ENCODE assay signal across 13 cellular contexts in the genomic region with DNA sequence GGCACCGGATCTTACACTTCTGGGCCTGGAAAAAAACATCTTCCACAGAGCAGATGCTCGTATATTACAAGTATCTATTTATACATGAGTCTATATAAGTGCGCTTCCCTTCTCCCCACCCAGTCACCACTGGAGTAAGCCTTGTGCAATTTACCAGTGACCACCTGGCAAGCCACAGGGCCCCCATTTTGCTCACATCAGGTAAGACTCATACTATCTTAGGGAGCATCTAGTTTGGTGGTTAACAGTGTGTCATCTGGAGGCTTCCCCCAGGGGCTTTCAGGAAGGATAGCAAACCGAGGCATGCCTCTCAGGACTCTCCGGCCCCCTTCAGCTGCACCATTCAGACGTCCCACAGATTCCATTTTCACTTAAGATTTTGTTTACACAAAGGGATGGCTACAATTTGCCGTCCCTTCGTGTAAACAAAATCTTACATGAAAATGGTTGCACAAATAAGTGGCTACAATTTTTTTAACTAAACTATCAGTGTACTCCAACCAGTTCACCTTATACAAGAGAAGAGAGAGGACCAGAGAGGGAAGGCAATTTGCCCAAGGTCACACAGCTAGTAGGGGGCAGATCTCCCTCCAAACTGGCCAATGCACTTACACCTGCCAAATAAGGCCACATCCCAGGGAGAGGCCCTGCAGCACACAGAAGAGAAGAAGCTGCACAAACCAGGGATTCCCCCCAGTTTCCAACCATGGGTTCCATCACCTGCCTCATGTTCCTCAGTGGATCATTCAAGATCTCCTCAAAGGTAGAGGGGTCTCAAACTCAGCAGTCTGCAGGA.
DNase-seq lines count a peak whose midpoint lies in the region; ATAC-seq and TF ChIP-seq lines count a peak whose summit lies in the region.
"Had no signal": no experiment of that assay in that cellular context is flagged by ENCODE, and none has a peak within 500 bp of the region (broad histone marks: within the 10 kb centered on the region; RNA-seq: fewer than 3 reads in every experiment).

No MANE protein-coding gene starts in this region.

- H3K9ac ChIP-seq in smooth muscle cell (ENCODE audit: low read depth): no peak overlapping the region

- H3K36me3 ChIP-seq in HEK293 (ENCODE audit: control insufficient read depth in 2 of 2, insufficient read depth in 1 of 2, low read length in 2 of 2) (no peaks in the 10 kb centered on the region), smooth muscle cell (ENCODE audit: low read depth) (no peaks in the 10 kb centered on the region), heart left ventricle (no peaks in the 10 kb centered on the region)

- TF ChIP-seq POLR2A in heart left ventricle (IDR thresholded peaks at IDR 0.05): no peak

- H3K79me2 ChIP-seq in smooth muscle cell (ENCODE audit: low read depth): peaks cover 4% of the 10 kb centered on the region

- peaks cover 41% of the 10 kb centered on the region for H4K20me1 ChIP-seq in smooth muscle cell (ENCODE audit: low read depth)

- WGBS in smooth muscle cell (ENCODE audit: low lambda C conversion rate): 44% methylated on average over 8 of the region's 8 CpGs
- 75 to 81% (median 78%) methylated on average over 8 of the region's 8 CpGs for WGBS in heart left ventricle, 4 donors

- no peak overlapping the region for H3K27ac ChIP-seq in HEK293 (ENCODE audit: extremely low read depth, low read depth, low read length)
- peak overlapping the region; percentile 95 for H3K27ac ChIP-seq in RWPE1
- peak overlapping the region; percentile 51 for H3K27ac ChIP-seq in foreskin keratinocyte
- H3K27ac ChIP-seq in smooth muscle cell (ENCODE audit: low read depth): peak overlapping the region; percentile 29
- H3K27ac ChIP-seq in heart left ventricle: no peak overlapping the region

- CTCF ChIA-PET in HEK293 (lab: Yijun Ruan, JAX) (interaction anchor here (0.6 to 1.9 kb wide), 5 partner anchors 38 to 69 kb away, joined by 3 to 5 read pairs (median 3); no protein-coding TSS in a partner anchor), RWPE1 (lab: Yijun Ruan, JAX) (interaction anchor here (0.6 to 0.7 kb wide), 3 partner anchors 11 to 512 kb away, joined by 3 read pairs; no protein-coding TSS in a partner anchor)

- intact Hi-C loops in heart left ventricle (cut with DNase I): no loop called here

- TF ChIP-seq CTCF in HEK293 (tag by site-specific recombination; IDR thresholded peaks at IDR 0.05) (no peak), RWPE1 (conservative IDR thresholded peaks at IDR 0.05; ENCODE audit: low read depth) (no peak), foreskin keratinocyte (conservative IDR thresholded peaks at IDR 0.05) (no peak), smooth muscle cell (IDR thresholded peaks at IDR 0.05; ENCODE audit: borderline replicate concordance, insufficient read depth, poor library complexity, severe bottlenecking) (no peak), heart left ventricle (IDR thresholded peaks at IDR 0.05) (no peak)

- H3K4me3 ChIP-seq in HEK293 (ENCODE audit: low read depth, low read length) (no peak overlapping the region), smooth muscle cell (no peak overlapping the region), heart left ventricle (no peak overlapping the region)
- H3K4me3 ChIP-seq: GM23338 had no signal

- H3K4me1 ChIP-seq in HEK293 (ENCODE audit: control insufficient read depth, insufficient read depth, low read length) (peaks cover 7% of the 10 kb centered on the region), foreskin keratinocyte (peaks cover 28% of the 10 kb centered on the region), smooth muscle cell (ENCODE audit: low read depth) (peaks cover 27% of the 10 kb centered on the region), heart left ventricle (peaks cover 0 to 7% (median 0%) of the 10 kb centered on the region in 12 donors)

- POLR2A ChIA-PET in HEK293 (lab: Yijun Ruan, JAX) (no interaction called here), RWPE1 (lab: Yijun Ruan, JAX; ENCODE audit: low non-redundant PET) (no interaction called here)

- H3F3A ChIP-seq in smooth muscle cell (ENCODE audit: low read depth): peaks cover 11% of the 10 kb centered on the region

- ATAC-seq in foreskin keratinocyte (peak; percentile 1), heart left ventricle (no peak), HG03460 (IDR thresholded peaks at IDR 0.05; ENCODE audit: unreplicated experiment) (no peak)
- ATAC-seq: GM23338 had no signal

- no peak overlapping the region for H2AFZ ChIP-seq in smooth muscle cell (ENCODE audit: low read depth)
- H2AFZ ChIP-seq: GM23338 had no signal

- H3K27me3 ChIP-seq in foreskin keratinocyte: no peaks in the 10 kb centered on the region
- H3K27me3 ChIP-seq in smooth muscle cell (ENCODE audit: low read depth): no peaks in the 10 kb centered on the region
- H3K27me3 ChIP-seq in heart left ventricle: peaks cover 0 to under 1% (median 0%) of the 10 kb centered on the region in 9 donors

- in situ Hi-C loops in KBM-7 (cut with MboI; ENCODE audit: low pct_unique_long_range_greater_than_20kb, low sequenced_read_pairs): no loop called here

- H3K4me2 ChIP-seq in smooth muscle cell: no peak overlapping the region
- H3K4me2 ChIP-seq: GM23338 had no signal

- DNase-seq in RWPE1 (ENCODE audit: low spot score): no peak
- DNase-seq in foreskin keratinocyte: peak in 1 of 2 donors; percentile 78
- DNase-seq in smooth muscle cell (lab: John Stamatoyannopoulos, UW; ENCODE audit: unreplicated experiment): no peak
- no peak for DNase-seq in heart left ventricle
- no peak for DNase-seq in KBM-7
- DNase-seq: DND-41, GDM1, MV-4-11, NCI-H187 treated with DMSO at 0.1 percent for 48 hours, NCI-H526 treated with DMSO at 0.1 percent for 48 hours had no signal

- no peaks in the 10 kb centered on the region for H3K9me3 ChIP-seq in HEK293 (ENCODE audit: control insufficient read depth, insufficient read depth, low read depth, low read length)
- no peaks in the 10 kb centered on the region for H3K9me3 ChIP-seq in smooth muscle cell (replicated peaks; ENCODE audit: low read depth)
- H3K9me3 ChIP-seq in heart left ventricle: peaks cover 0 to 15% (median 0%) of the 10 kb centered on the region in 12 donors

TF ChIP-seq in HEK293, 187 proteins besides CTCF, POLR2A, EP300 and RAD21:
- TF ChIP-seq, protein P1, sequence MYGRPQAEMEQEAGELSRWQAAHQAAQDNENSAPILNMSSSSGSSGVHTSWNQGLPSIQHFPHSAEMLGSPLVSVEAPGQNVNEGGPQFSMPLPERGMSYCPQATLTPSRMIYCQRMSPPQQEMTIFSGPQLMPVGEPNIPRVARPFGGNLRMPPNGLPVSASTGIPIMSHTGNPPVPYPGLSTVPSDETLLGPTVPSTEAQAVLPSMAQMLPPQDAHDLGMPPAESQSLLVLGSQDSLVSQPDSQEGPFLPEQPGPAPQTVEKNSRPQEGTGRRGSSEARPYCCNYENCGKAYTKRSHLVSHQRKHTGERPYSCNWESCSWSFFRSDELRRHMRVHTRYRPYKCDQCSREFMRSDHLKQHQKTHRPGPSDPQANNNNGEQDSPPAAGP (tag by site-specific recombination; IDR thresholded peaks at IDR 0.05): no peak
- TF ChIP-seq ZNF768 (tag by site-specific recombination; IDR thresholded peaks at IDR 0.05): 0 out of 2 replicates have a peak, but pooled peaks have one; percentile 46

Comparison
In these comparisons a context has a peak if more than half of its experiments do, and no peak if none do; other contexts are left out.
1. H3K27ac ChIP-seq: peak in RWPE1 (single experiment), foreskin keratinocyte (single experiment) and smooth muscle cell (single experiment); none in HEK293 (single experiment) and heart left ventricle (0 of 12).